Comparison of ENCODE assay signal across 18 cellular contexts in genomic region chr6:125810435-125810834, GRCh38. TPM values are rescaled to one million over a fixed set of nuclear protein-coding genes. Genes with fewer than 3 reads are reported as not detected.
A peak's percentile ranks its signal among the peaks of the same experiment; 100 is the strongest.
DNase-seq lines count a peak whose midpoint lies in the region; ATAC-seq and TF ChIP-seq lines count a peak whose summit lies in the region.
"Had no signal": no experiment of that assay in that cellular context is flagged by ENCODE, and none has a peak within 500 bp of the region (broad histone marks: within the 10 kb centered on the region; RNA-seq: fewer than 3 reads in every experiment).

No MANE protein-coding gene starts in this region.

- H3K27ac ChIP-seq in upper lobe of right lung = no peak overlapping the region
- H3K27ac ChIP-seq: GM23248, parathyroid adenoma, tibial artery had no signal

- no peak for TF ChIP-seq CTCF in upper lobe of right lung (IDR thresholded peaks at IDR 0.05)

- H3K36me3 ChIP-seq in upper lobe of right lung = peaks cover 4% of the 10 kb centered on the region
- H3K36me3 ChIP-seq: tibial artery had no signal

- DNase-seq in NCI-H510A treated with DMSO at 0.1 percent for 48 hours (lab: John Stamatoyannopoulos, UW) = peak; percentile 34
- DNase-seq in NCI-H510A (lab: John Stamatoyannopoulos, UW) = no peak
- DNase-seq in NCI-H187 (lab: John Stamatoyannopoulos, UW) = peak; percentile 75 to 83
- DNase-seq in NCI-H526 treated with DMSO at 0.1 percent for 48 hours (lab: John Stamatoyannopoulos, UW) = peak; percentile 51
- DNase-seq in upper lobe of right lung = no peak
- DNase-seq in activated T-cell treated with anti-CD3 and anti-CD28 coated beads for 4 hours = no peak
- no peak for DNase-seq in stimulated activated CD4-positive, alpha-beta T cell treated with anti-CD3 and anti-CD28 coated beads, Interleukin-4, amount 100 ng/mL, for 24 hours
- no peak for DNase-seq in ureter (ENCODE audit: low spot score)
- DNase-seq: activated CD4-positive, alpha-beta T cell treated with anti-CD3 and anti-CD28 coated beads, Interleukin-2, amount 10 ng/mL, durations not matched to agents 7 days and 5 days; activated naive CD8-positive, alpha-beta T cell treated with anti-CD3 and anti-CD28 coated beads, Interleukin-2, amount 10 ng/mL, durations not matched to agents 7 days and 5 days; EL; GM23248; IMR-90; small intestine; tibial artery had no signal

- no peaks in the 10 kb centered on the region for H3K9me3 ChIP-seq in upper lobe of right lung
- H3K9me3 ChIP-seq: gastroesophageal sphincter, tibial artery had no signal

- ATAC-seq in upper lobe of right lung = peak; percentile 40
- ATAC-seq: gastroesophageal sphincter had no signal

- intact Hi-C loops in upper lobe of right lung (cut with DNase I) = no loop called here

- no peak overlapping the region for H3K4me3 ChIP-seq in upper lobe of right lung
- H3K4me3 ChIP-seq: gastroesophageal sphincter, GM23248, lung, tibial artery had no signal

- H3K27me3 ChIP-seq in upper lobe of right lung = no peaks in the 10 kb centered on the region
- H3K27me3 ChIP-seq: gastroesophageal sphincter, tibial artery had no signal

- peaks cover 29% of the 10 kb centered on the region for H3K4me1 ChIP-seq in upper lobe of right lung

RNA-seq across cellular contexts. Expression of gene NCOA7, which starts 19.7 kb away (rescaled TPM):
- total RNA-seq in upper lobe of right lung (80.8 TPM), ureter (62.8 TPM)

Comparison
In these comparisons a context has a peak if more than half of its experiments do, and no peak if none do; other contexts are left out.
1. DNase-seq: peak in NCI-H510A treated with DMSO at 0.1 percent for 48 hours (single experiment), NCI-H187 (2 of 2) and NCI-H526 treated with DMSO at 0.1 percent for 48 hours (single experiment); none in NCI-H510A (single experiment), upper lobe of right lung (single experiment), activated T-cell treated with anti-CD3 and anti-CD28 coated beads for 4 hours (single experiment), stimulated activated CD4-positive, alpha-beta T cell treated with anti-CD3 and anti-CD28 coated beads, Interleukin-4, amount 100 ng/mL, for 24 hours (single experiment) and ureter (single experiment).